Comparison of ENCODE assay signal across 13 cellular contexts in the genomic region with DNA sequence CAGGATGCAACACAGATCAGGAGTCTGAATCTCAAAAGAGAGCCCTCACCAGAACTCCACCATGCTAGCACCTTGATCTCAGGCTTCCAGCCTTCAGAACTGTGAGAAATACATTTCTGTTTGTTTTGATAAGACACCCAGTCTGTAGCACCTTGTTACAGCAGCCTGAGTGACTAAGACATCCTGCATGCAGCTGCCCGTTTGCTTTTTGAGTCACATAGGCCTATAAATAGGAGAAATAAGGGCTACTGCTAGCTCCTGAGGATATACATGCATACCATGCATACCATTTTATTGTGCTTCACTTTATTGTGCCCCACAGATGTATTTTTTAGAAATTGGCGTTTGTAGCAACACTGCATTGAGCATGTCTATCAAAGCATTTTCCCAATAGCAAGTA.
DNase-seq lines count a peak whose midpoint lies in the region; FAIRE-seq and TF ChIP-seq lines count a peak whose summit lies in the region.
"Had no signal": no experiment of that assay in that cellular context is flagged by ENCODE, and none has a peak within 500 bp of the region (broad histone marks: within the 10 kb centered on the region; RNA-seq: fewer than 3 reads in every experiment).

No MANE protein-coding gene starts in this region.

- TF ChIP-seq POLR2A in H54 (IDR thresholded peaks at IDR 0.05; ENCODE audit: low read depth, low read length), result no peak

- no peaks in the 10 kb centered on the region for H3K27me3 ChIP-seq in SJSA1 (replicated peaks)
- H3K27me3 ChIP-seq: ascending aorta, neutrophil had no signal

- H3K27ac ChIP-seq in SJSA1, result peak overlapping the region; percentile 68
- H3K27ac ChIP-seq: ascending aorta, neutrophil had no signal

- peak; percentile 94 for FAIRE-seq in H54 (lab: Jason Lieb, UNC)

- H3K4me1 ChIP-seq in SJSA1 (replicated peaks), result peaks cover 45% of the 10 kb centered on the region
- H3K4me1 ChIP-seq: ascending aorta had no signal

- H3K4me3 ChIP-seq in SJSA1 (no peak overlapping the region), retinal pigment epithelial cell (ENCODE audit: low read length) (no peak overlapping the region)
- H3K4me3 ChIP-seq: ascending aorta had no signal

- H3K9me3 ChIP-seq in SJSA1 (replicated peaks), result peaks cover 5% of the 10 kb centered on the region
- H3K9me3 ChIP-seq: neutrophil had no signal

- 0 out of 2 replicates have a peak, but pooled peaks cover 5% of the 10 kb centered on the region for H3K36me3 ChIP-seq in SJSA1
- H3K36me3 ChIP-seq: ascending aorta, neutrophil had no signal

- peak; percentile 15 for DNase-seq in H54 (ENCODE audit: insufficient read length, low spot score)
- peak; percentile 85 to 87 for DNase-seq in SJSA1 (ENCODE audit: low read depth in 1 of 2, low spot score in 2 of 2)
- DNase-seq in fibroblast of gingiva (ENCODE audit: low read depth), result peak; percentile 11
- DNase-seq in retinal pigment epithelial cell (ENCODE audit: low read depth), result peak; percentile 80
- DNase-seq in NCI-H2196 (lab: John Stamatoyannopoulos, UW; ENCODE audit: unreplicated experiment), result no peak
- no peak for DNase-seq in GF-D8 (lab: John Stamatoyannopoulos, UW)
- no peak for DNase-seq in activated CD4-positive, alpha-beta T cell treated with anti-CD3 and anti-CD28 coated beads for 1 hour
- DNase-seq in cerebellar cortex (ENCODE audit: low spot score), result no peak
- DNase-seq: activated CD8-positive, alpha-beta memory T cell treated with anti-CD3 and anti-CD28 coated beads, Interleukin-2, amount 50 U/mL, for 48 hours; KBM-7; stimulated activated naive CD8-positive, alpha-beta T cell treated with anti-CD3 and anti-CD28 coated beads, Interleukin-15, Interleukin-2, amounts not matched to agents 100 U/mL and 50 U/mL, for 24 hours had no signal

- no peak for TF ChIP-seq CTCF in retinal pigment epithelial cell (conservative IDR thresholded peaks at IDR 0.05; ENCODE audit: low read depth, low read length)

Comparison
In these comparisons a context has a peak if more than half of its experiments do, and no peak if none do; other contexts are left out.
1. DNase-seq: peak in H54 (single experiment), SJSA1 (2 of 2), fibroblast of gingiva (single experiment) and retinal pigment epithelial cell (single experiment); none in NCI-H2196 (single experiment), GF-D8 (single experiment), activated CD4-positive, alpha-beta T cell treated with anti-CD3 and anti-CD28 coated beads for 1 hour (single experiment) and cerebellar cortex (single experiment).